ENCODE assay signal across 8 cellular contexts in genomic region chr1:233323724-233324123, GRCh38. TPM values are rescaled to one million over a fixed set of nuclear protein-coding genes. Genes with fewer than 3 reads are reported as not detected.
"Had no signal": no experiment of that assay in that cellular context is flagged by ENCODE, and none has a peak within 500 bp of the region (broad histone marks: within the 10 kb centered on the region; RNA-seq: fewer than 3 reads in every experiment).

No MANE protein-coding gene starts in this region.

- DNase-seq: IMR-90, KBM-7, KG1 had no signal

- H3K27ac ChIP-seq: HL-60 had no signal

- H3K4me3 ChIP-seq: K562 had no signal

- FAIRE-seq: HepG2, HTR-8/SVneo, K562 had no signal

RNA-seq across cellular contexts. Expression of gene MAP3K21, which starts 3.8 kb away (rescaled TPM):
- total RNA-seq: HepG2 had no signal
- polyA plus RNA-seq: HepG2, IgD-negative memory B cell had no signal

RNA-seq across cellular contexts. Expression of gene PCNX2, which starts 28.2 kb away (rescaled TPM):
- polyA plus RNA-seq: K562 had no signal
